ENCODE assay signal across 18 cellular contexts in the genomic region with DNA sequence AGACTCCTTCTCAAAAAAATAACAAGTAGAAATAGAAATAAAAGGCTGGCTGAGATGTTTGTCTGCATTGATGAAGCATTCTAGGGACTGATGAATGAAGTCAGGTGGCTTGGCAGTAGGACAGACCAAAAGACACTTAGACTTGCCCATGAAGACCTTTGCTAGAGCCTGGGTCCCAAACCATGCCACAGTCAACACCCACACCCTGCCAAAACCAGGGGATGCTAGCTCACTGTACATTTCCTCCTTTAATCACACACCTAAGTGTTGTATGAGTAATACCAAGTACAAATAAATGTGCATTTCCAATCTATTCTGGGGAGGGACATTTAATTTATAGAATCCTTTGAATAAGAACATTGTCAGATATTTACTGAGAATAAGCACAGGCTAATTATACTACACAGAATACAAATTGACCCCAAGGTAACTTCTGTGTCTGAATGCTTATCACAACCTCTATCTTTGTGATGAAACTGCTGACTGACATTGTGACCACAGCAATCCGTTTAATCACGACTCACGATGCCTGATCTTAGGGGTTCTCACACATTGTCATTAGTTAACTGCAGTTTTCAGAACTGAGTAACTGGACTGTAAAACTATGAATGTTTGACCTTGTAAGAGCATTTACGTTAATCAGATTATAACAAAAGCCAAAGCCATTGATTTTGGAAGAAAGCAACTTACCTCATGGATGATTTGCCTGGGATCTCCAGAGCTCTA. TPM values are rescaled to one million over a fixed set of nuclear protein-coding genes. Genes with fewer than 3 reads are reported as not detected.
"Had no signal": no experiment of that assay in that cellular context is flagged by ENCODE, and none has a peak within 500 bp of the region (broad histone marks: within the 10 kb centered on the region; RNA-seq: fewer than 3 reads in every experiment).

No MANE protein-coding gene starts in this region.

- H3K4me1 ChIP-seq: gastroesophageal sphincter, heart right ventricle, left lung, suprapubic skin had no signal

- H3K4me3 Mint-ChIP-seq: activated CD4-positive, alpha-beta memory T cell treated with anti-CD3 and anti-CD28 coated beads, Interleukin-2, amount 10 ng/mL, durations not matched to agents 7 days and 5 days; naive thymus-derived CD4-positive, alpha-beta T cell had no signal

- H3K27me3 ChIP-seq: heart right ventricle, left lung, ovary, suprapubic skin had no signal

- DNase-seq: activated CD4-positive, alpha-beta memory T cell treated with anti-CD3 and anti-CD28 coated beads, Interleukin-2, amount 10 ng/mL, durations not matched to agents 7 days and 5 days; activated CD8-positive, alpha-beta memory T cell treated with anti-CD3 and anti-CD28 coated beads, Interleukin-2, amount 50 U/mL, for 4 hours; erythroblast; heart right ventricle; left lung; mucosa of descending colon; naive thymus-derived CD4-positive, alpha-beta T cell; ovary; stimulated activated CD4-positive, alpha-beta T cell treated with anti-CD3 and anti-CD28 coated beads, Interleukin-15, amount 100 ng/mL, for 24 hours; stimulated activated CD4-positive, alpha-beta T cell treated with anti-CD3 and anti-CD28 coated beads, Interleukin-4, amount 100 ng/mL, for 1 hour; stimulated activated naive CD4-positive, alpha-beta T cell; T-helper 1 cell; T1000; trophoblast cell had no signal

- H3K9me3 ChIP-seq: gastroesophageal sphincter, heart right ventricle, left lung, mucosa of descending colon, ovary, suprapubic skin had no signal

- H3K27ac Mint-ChIP-seq: activated CD4-positive, alpha-beta memory T cell treated with anti-CD3 and anti-CD28 coated beads, Interleukin-2, amount 10 ng/mL, durations not matched to agents 7 days and 5 days; naive thymus-derived CD4-positive, alpha-beta T cell had no signal

- H3K36me3 Mint-ChIP-seq: naive thymus-derived CD4-positive, alpha-beta T cell had no signal

- H3K4me3 ChIP-seq: gastroesophageal sphincter, heart right ventricle, left lung, mucosa of descending colon, ovary, skin epidermis, suprapubic skin had no signal

- H3K27ac ChIP-seq: gastroesophageal sphincter, heart right ventricle, left lung, ovary, skin epidermis, suprapubic skin had no signal

- FAIRE-seq: islet of Langerhans had no signal

- ATAC-seq: gastroesophageal sphincter; heart right ventricle; left lung; mucosa of descending colon; naive thymus-derived CD4-positive, alpha-beta T cell had no signal

- H3K36me3 ChIP-seq: gastroesophageal sphincter, heart right ventricle, left lung, ovary, suprapubic skin had no signal

- H3K9me3 Mint-ChIP-seq: activated CD4-positive, alpha-beta memory T cell treated with anti-CD3 and anti-CD28 coated beads, Interleukin-2, amount 10 ng/mL, durations not matched to agents 7 days and 5 days had no signal

RNA-seq across cellular contexts. Expression of a gene that starts 21.2 kb away (rescaled TPM):
- total RNA-seq: activated CD4-positive, alpha-beta memory T cell treated with anti-CD3 and anti-CD28 coated beads, Interleukin-2, amount 10 ng/mL, durations not matched to agents 7 days and 5 days; naive thymus-derived CD4-positive, alpha-beta T cell had no signal
- polyA plus RNA-seq: naive thymus-derived CD4-positive, alpha-beta T cell had no signal
